ENCODE assay signal across 1 cellular context in genomic region chr13:28059214-28059613, GRCh38.
TF ChIP-seq lines count a peak whose summit lies in the region.

No MANE protein-coding gene starts in this region.

TF ChIP-seq in GM12878, 131 proteins besides CTCF, POLR2A, EP300 and RAD21:
- TF ChIP-seq BCLAF1 (IDR thresholded peaks at IDR 0.05) (no peak), SMC3 (IDR thresholded peaks at IDR 0.05; ENCODE audit: borderline replicate concordance, low read length) (peak; percentile 42; the same call in 1 of the 2 replicates), ZBTB40 (IDR thresholded peaks at IDR 0.05; ENCODE audit: borderline replicate concordance) (no peak)
